ENCODE assay signal across 8 cellular contexts in genomic region chr17:64491034-64491860, GRCh38. TPM values are rescaled to one million over a fixed set of nuclear protein-coding genes. Genes with fewer than 3 reads are reported as not detected.
DNase-seq lines count a peak whose midpoint lies in the region; ATAC-seq and TF ChIP-seq lines count a peak whose summit lies in the region.

No MANE protein-coding gene starts in this region.

- POLR2A ChIA-PET in naive thymus-derived CD8-positive, alpha-beta T cell (lab: Charles Lee) = interaction anchor here (0.5 to 4.8 kb wide), 3 partner anchors 15 to 72 kb away, joined by 4 to 36 read pairs (median 4); partner anchors contain the start of genes CEP95 and DDX5

- peak; percentile 77 for TF ChIP-seq CTCF in 22Rv1 (IDR thresholded peaks at IDR 0.05)
- TF ChIP-seq CTCF in cardiac fibroblast (IDR thresholded peaks at IDR 0.05; ENCODE audit: low read depth, low read length) = peak; percentile 83

- 0 out of 2 replicates have a peak, but pooled peaks cover 7% of the 10 kb centered on the region for H3F3A ChIP-seq in GM23248 (ENCODE audit: insufficient read depth)

- no peaks in the 10 kb centered on the region for H3K9me3 Mint-ChIP-seq in naive thymus-derived CD8-positive, alpha-beta T cell

- H3K9ac ChIP-seq in GM23248 = no peak overlapping the region

- DNase-seq in GM23248 (peak; percentile 63), T-helper 22 cell (ENCODE audit: low read depth) (peak; percentile 8), cardiac fibroblast (ENCODE audit: low read depth in 2 of 2) (peak; percentile 66 to 72), cortex of kidney (lab: John Stamatoyannopoulos, UW) (no peak), epidermal melanocyte (ENCODE audit: insufficient read length, low spot score) (no peak)
- DNase-seq in naive thymus-derived CD8-positive, alpha-beta T cell = peak in 7 of 10 donors; percentile 18 to 54 (median 41)

- 73 to 76% methylated on average over 13 of the region's 13 CpGs for WGBS in GM23248 (ENCODE audit: low coverage in 1 of 2, low lambda C conversion rate in 2 of 2, missing lambda C conversion rate in 2 of 2), 2 experiments

- H3K36me3 ChIP-seq in GM23248 (ENCODE audit: low read depth) = peaks cover 16% of the 10 kb centered on the region; the same call in 1 of the 2 replicates

- H3K9me3 ChIP-seq in GM23248 (ENCODE audit: low read depth) = no peaks in the 10 kb centered on the region

- no peaks in the 10 kb centered on the region for H3K27me3 ChIP-seq in GM23248 (replicated peaks; ENCODE audit: insufficient read depth)

- peak overlapping the region in 1 of 10 donors; percentile 34 for H3K4me3 Mint-ChIP-seq in naive thymus-derived CD8-positive, alpha-beta T cell

- H3K4me2 ChIP-seq in GM23248 (ENCODE audit: unreplicated experiment) = no peak overlapping the region

- peaks cover 0 to 65% (median 15%) of the 10 kb centered on the region in 3 donors for H3K36me3 Mint-ChIP-seq in naive thymus-derived CD8-positive, alpha-beta T cell

- H4K20me1 ChIP-seq in GM23248 (ENCODE audit: insufficient read depth) = no peaks in the 10 kb centered on the region

- no peak overlapping the region for H3K4me3 ChIP-seq in GM23248
- no peak overlapping the region for H3K4me3 ChIP-seq in cardiac fibroblast (replicated peaks in 1 of 2; ENCODE audit: low read depth in 2 of 2, low read length in 2 of 2)

- H2AFZ ChIP-seq in GM23248 = no peak overlapping the region

- ATAC-seq in naive thymus-derived CD8-positive, alpha-beta T cell = peak; percentile 52 to 79
- no peak for ATAC-seq in GM21717 (IDR thresholded peaks at IDR 0.05; ENCODE audit: unreplicated experiment)

- H3K27ac Mint-ChIP-seq in naive thymus-derived CD8-positive, alpha-beta T cell = peak overlapping the region in 1 of 10 donors; percentile 24

- H3K4me1 Mint-ChIP-seq in naive thymus-derived CD8-positive, alpha-beta T cell = peaks cover 12 to 41% (median 27%) of the 10 kb centered on the region in 4 donors

- H3K27ac ChIP-seq in 22Rv1 = no peak overlapping the region
- H3K27ac ChIP-seq in GM23248 = no peak overlapping the region

- H3K4me1 ChIP-seq in GM23248 (ENCODE audit: insufficient read depth) = peaks cover 17% of the 10 kb centered on the region

- in situ Hi-C loops in GM23248 (cut with MboI) = loop anchor here (5.0 kb wide), 1 partner anchor 69 kb away; no protein-coding TSS in a partner anchor

- no peaks in the 10 kb centered on the region for H3K27me3 Mint-ChIP-seq in naive thymus-derived CD8-positive, alpha-beta T cell

- H3K9me2 ChIP-seq in GM23248 (ENCODE audit: insufficient read depth) = no peaks in the 10 kb centered on the region

- peaks cover 29% of the 10 kb centered on the region for H3K79me2 ChIP-seq in GM23248 (ENCODE audit: insufficient read depth)

RNA-seq across cellular contexts. Expression of gene POLG2, which starts 5.6 kb away (rescaled TPM):
- 3.4 and 3.7 TPM in 2 replicates for total RNA-seq in GM23248 (2014; rRNA removed; shearing (Covaris generic))
- polyA plus RNA-seq in GM23248 (2016; fragmentation: Nextera tagmentation; extraction: Ambion mirVana) = 6.6 and 8.6 TPM in 2 replicates
- total RNA-seq in naive thymus-derived CD8-positive, alpha-beta T cell = 10 to 100 TPM; 72.3 to 76.0 TPM
- 1 to 10 TPM; 6.4 to 8.6 (median 7.1) TPM for polyA plus RNA-seq in naive thymus-derived CD8-positive, alpha-beta T cell

RNA-seq across cellular contexts. Expression of gene DDX5, which starts 14.8 kb away (rescaled TPM):
- total RNA-seq in GM23248 (2014; rRNA removed; shearing (Covaris generic)) = 241 and 303 TPM in 2 replicates
- 595 and 643 TPM in 2 replicates for polyA plus RNA-seq in GM23248 (2016; fragmentation: Nextera tagmentation; extraction: Ambion mirVana)
- 1,000 to 10,000 TPM; 2,287 to 2,312 TPM for total RNA-seq in naive thymus-derived CD8-positive, alpha-beta T cell
- 1,000 to 10,000 TPM; 1,055 to 1,400 (median 1,067) TPM for polyA plus RNA-seq in naive thymus-derived CD8-positive, alpha-beta T cell

RNA-seq across cellular contexts. Expression of gene CEP95, which starts 15.5 kb away (rescaled TPM):
- total RNA-seq in GM23248 (2014; rRNA removed; shearing (Covaris generic)) = 13.2 and 16.8 TPM in 2 replicates
- polyA plus RNA-seq in GM23248 (2016; fragmentation: Nextera tagmentation; extraction: Ambion mirVana) = 14.2 and 17.5 TPM in 2 replicates
- total RNA-seq in naive thymus-derived CD8-positive, alpha-beta T cell = 100 to 1,000 TPM; 143 to 153 TPM
- 10 to 100 TPM in 1 of 3 donors, 1 to 10 TPM in 2; 8.6 to 20.1 (median 9.0) TPM for polyA plus RNA-seq in naive thymus-derived CD8-positive, alpha-beta T cell

RNA-seq across cellular contexts. Expression of gene MILR1, which starts 42.3 kb away (rescaled TPM):
- total RNA-seq in GM23248 (2014; rRNA removed; shearing (Covaris generic)) = 4.7 and 11.7 TPM in 2 replicates
- 6.3 and 6.5 TPM in 2 replicates for polyA plus RNA-seq in GM23248 (2016; fragmentation: Nextera tagmentation; extraction: Ambion mirVana)
- not detected for total RNA-seq in naive thymus-derived CD8-positive, alpha-beta T cell
- polyA plus RNA-seq in naive thymus-derived CD8-positive, alpha-beta T cell = not detected

Comparison
In these comparisons a context has a peak if more than half of its experiments do, and no peak if none do; other contexts are left out.
1. DNase-seq: peak in GM23248 (single experiment), T-helper 22 cell (single experiment), cardiac fibroblast (2 of 2) and naive thymus-derived CD8-positive, alpha-beta T cell (7 of 10); none in cortex of kidney (single experiment) and epidermal melanocyte (single experiment).
2. RNA of gene POLG2, which starts 5.6 kb away (total RNA-seq): 72.3 to 76.0 TPM in naive thymus-derived CD8-positive, alpha-beta T cell; 3.4 to 3.7 TPM in GM23248; every median in the first group is over 10 times any median in the second.